ENCODE assay signal across 1 cellular context in genomic region chr19:12034196-12034595, GRCh38.
TF ChIP-seq lines count a peak whose summit lies in the region.

No MANE protein-coding gene starts in this region.

TF ChIP-seq in neural cell, 6 proteins besides CTCF, POLR2A, EP300 and RAD21 (continued from another document):
- no peak for TF ChIP-seq TAF1 (IDR thresholded peaks at IDR 0.05; ENCODE audit: low read depth)
TF ChIP-seq in neural cell: peak in this region for 0.
